Comparison of ENCODE assay signal across 16 cellular contexts in the genomic region with DNA sequence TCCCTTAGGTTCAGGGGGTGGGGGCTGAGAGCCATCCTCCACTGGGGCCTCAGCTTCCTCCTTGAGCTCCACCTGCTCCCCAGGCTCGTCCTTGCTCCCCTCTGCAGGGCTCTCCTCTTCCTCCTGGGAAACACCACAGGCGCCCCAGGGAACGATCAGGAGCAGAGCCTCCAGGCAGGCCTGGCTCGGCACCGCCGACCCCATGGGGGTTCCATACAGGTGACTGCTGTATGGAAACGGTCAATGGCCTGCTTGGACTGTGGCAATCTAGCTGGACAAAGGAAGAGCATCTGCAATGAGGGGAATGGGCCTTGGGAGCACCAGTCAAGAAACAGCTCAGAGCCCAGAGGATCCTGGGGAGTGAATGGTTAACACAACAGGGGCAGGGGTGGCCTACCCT. TPM values are rescaled to one million over a fixed set of nuclear protein-coding genes. Genes with fewer than 3 reads are reported as not detected.
DNase-seq lines count a peak whose midpoint lies in the region; ATAC-seq, FAIRE-seq and TF ChIP-seq lines count a peak whose summit lies in the region.
"Had no signal": no experiment of that assay in that cellular context is flagged by ENCODE, and none has a peak within 500 bp of the region (broad histone marks: within the 10 kb centered on the region; RNA-seq: fewer than 3 reads in every experiment).

No MANE protein-coding gene starts in this region.

- H3K4me3 Mint-ChIP-seq in natural killer cell treated with Interleukin-12 subunit alpha and Interleukin-12 subunit beta and Interleukin-15 and Interleukin-18, amount 100 ng/mL, for 72 hours, result no peak overlapping the region
- no peak overlapping the region for H3K4me3 Mint-ChIP-seq in natural killer cell
- H3K4me3 Mint-ChIP-seq: B cell; CD4-positive, alpha-beta T cell; H9 had no signal

- no peak for TF ChIP-seq RAD21 in K562 (CRISPR knock-in tag; conservative IDR thresholded peaks at IDR 0.05 in 1 of 2, IDR thresholded peaks at IDR 0.05 in 1 of 2)

- in situ Hi-C loops in K562 (cut with MboI), result no loop called here

- intact Hi-C loops in natural killer cell (cut with micrococcal nuclease) (no loop called here), K562 (cut with micrococcal nuclease) (no loop called here), colonic mucosa (cut with DNase I) (no loop called here)

- H3K9ac ChIP-seq in K562 (ENCODE audit: insufficient read depth in 1 of 2, low read depth in 2 of 2, low read length in 2 of 2), result no peak overlapping the region
- H3K9ac ChIP-seq in colonic mucosa (ENCODE audit: low read depth in 2 of 2, low read length in 2 of 2), result no peak overlapping the region

- H3K9me1 ChIP-seq in K562 (ENCODE audit: control insufficient read depth, insufficient read depth, low read length), result peaks cover 3% of the 10 kb centered on the region

- H2AFZ ChIP-seq in K562 (ENCODE audit: low read depth, low read length) (no peak overlapping the region), osteoblast (ENCODE audit: low read length) (no peak overlapping the region)

- H3K4me1 ChIP-seq in K562 (replicated peaks in 1 of 2; ENCODE audit: control insufficient read depth in 2 of 2, insufficient read depth in 2 of 2, low read length in 2 of 2), result no peaks in the 10 kb centered on the region
- no peaks in the 10 kb centered on the region for H3K4me1 ChIP-seq in osteoblast (ENCODE audit: insufficient read depth, low read length)
- H3K4me1 ChIP-seq in colonic mucosa, result no peaks in the 10 kb centered on the region

- TF ChIP-seq EP300 in K562 (IDR thresholded peaks at IDR 0.05; ENCODE audit: low read length), result no peak

- FAIRE-seq in K562 (lab: Jason Lieb, UNC), result no peak
- FAIRE-seq: A204.1, GM12878 had no signal

- H3K27ac ChIP-seq in K562 (ENCODE audit: extremely low read depth, low read depth, low read length) (no peak overlapping the region), osteoblast (ENCODE audit: low read depth, low read length) (no peak overlapping the region), colonic mucosa (no peak overlapping the region)

- peaks cover 98% of the 10 kb centered on the region for H3K36me3 ChIP-seq in K562 (ENCODE audit: control insufficient read depth, insufficient read depth, low read length)
- peaks cover 91% of the 10 kb centered on the region for H3K36me3 ChIP-seq in osteoblast (ENCODE audit: insufficient read depth, low read length)
- peaks cover 35% of the 10 kb centered on the region for H3K36me3 ChIP-seq in colonic mucosa

- peak overlapping the region in 1 of 2 donors; percentile 29 for H3K27ac Mint-ChIP-seq in natural killer cell treated with Interleukin-12 subunit alpha and Interleukin-12 subunit beta and Interleukin-15 and Interleukin-18, amount 100 ng/mL, for 72 hours
- peak overlapping the region in 1 of 2 donors; percentile 15 for H3K27ac Mint-ChIP-seq in natural killer cell
- H3K27ac Mint-ChIP-seq: B cell; CD4-positive, alpha-beta T cell; H9 had no signal

- H4K20me1 ChIP-seq in K562 (replicated peaks; ENCODE audit: control insufficient read depth, insufficient read depth, low read length), result no peaks in the 10 kb centered on the region
- peaks cover 10% of the 10 kb centered on the region for H4K20me1 ChIP-seq in osteoblast (ENCODE audit: insufficient read depth, low read length)

- TF ChIP-seq POLR2A in K562 (conservative IDR thresholded peaks at IDR 0.05), result no peak

- peaks cover 31% of the 10 kb centered on the region for H3K36me3 Mint-ChIP-seq in natural killer cell treated with Interleukin-12 subunit alpha and Interleukin-12 subunit beta and Interleukin-15 and Interleukin-18, amount 100 ng/mL, for 72 hours
- peaks cover 35% of the 10 kb centered on the region for H3K36me3 Mint-ChIP-seq in natural killer cell

- peak; percentile 6 for DNase-seq in natural killer cell treated with Interleukin-12 subunit alpha and Interleukin-12 subunit beta and Interleukin-15 and Interleukin-18, amount 100 ng/mL, for 72 hours (ENCODE audit: low spot score)
- DNase-seq in natural killer cell (no peak), K562 (ENCODE audit: extremely low read depth in 1 of 4, low spot score in 3 of 4) (peak in 2 of 4 experiments; percentile 6 to 7), osteoblast (ENCODE audit: insufficient read length, low spot score, missing footprints) (peak; percentile 42), medulla oblongata (ENCODE audit: extremely low spot score) (no peak), colonic mucosa (no peak), T-helper 2 cell (no peak)
- DNase-seq: C1 segment of cervical spinal cord; CD4-positive, alpha-beta T cell; DMS79; GOT3; H9; IMR-90 had no signal

- H3K4me1 Mint-ChIP-seq in natural killer cell treated with Interleukin-12 subunit alpha and Interleukin-12 subunit beta and Interleukin-15 and Interleukin-18, amount 100 ng/mL, for 72 hours (ENCODE audit: low read depth in 2 of 2), result peaks cover 25 to 35% of the 10 kb centered on the region in 2 donors
- peaks cover 12 to 21% of the 10 kb centered on the region in 2 donors for H3K4me1 Mint-ChIP-seq in natural killer cell

- WGBS in K562 (ENCODE audit: insufficient coverage, low coverage, missing lambda C conversion rate), result 100% methylated on average over 6 of the region's 7 CpGs

- H3K4me3 ChIP-seq in K562, result no peak overlapping the region
- H3K4me3 ChIP-seq in osteoblast (ENCODE audit: insufficient read depth, low read length), result no peak overlapping the region
- no peak overlapping the region for H3K4me3 ChIP-seq in colonic mucosa
- H3K4me3 ChIP-seq: GM12878 had no signal

- H3K27me3 ChIP-seq in K562 (ENCODE audit: control insufficient read depth in 2 of 2, insufficient read depth in 2 of 2, low read length in 2 of 2) (no peaks in the 10 kb centered on the region), osteoblast (ENCODE audit: insufficient read depth, low read length) (no peaks in the 10 kb centered on the region), colonic mucosa (no peaks in the 10 kb centered on the region)

- ATAC-seq in natural killer cell treated with Interleukin-12 subunit alpha and Interleukin-12 subunit beta and Interleukin-15 and Interleukin-18, amount 100 ng/mL, for 72 hours, result no peak
- ATAC-seq in natural killer cell, result no peak
- ATAC-seq in K562, result no peak
- ATAC-seq: GM12878 had no signal

- 0 out of 3 replicates have a peak, but pooled peaks cover 1% of the 10 kb centered on the region for H3K79me2 ChIP-seq in K562 (ENCODE audit: control insufficient read depth, insufficient read depth, low read length)
- no peaks in the 10 kb centered on the region for H3K79me2 ChIP-seq in osteoblast (ENCODE audit: insufficient read depth, low read length)

- no TSS peak for BruUV-seq in K562 (replicated peaks; lab: Mats Ljungman, UMichigan)

- CTCF ChIA-PET in K562 (lab: Yijun Ruan, JAX; ENCODE audit: low intra/inter-chr PET ratio), result no interaction called here

- POLR2A ChIA-PET in K562 (lab: Yijun Ruan, JAX), result interaction anchor here (0.6 to 9.3 kb wide), 6 partner anchors 5 to 121 kb away, joined by 3 to 132 read pairs (median 5); partner anchors contain the start of genes HMBS, HYOU1 and VPS11

- H3K4me2 ChIP-seq in K562 (ENCODE audit: insufficient read depth, low read length) (no peak overlapping the region), osteoblast (ENCODE audit: insufficient read depth, low read length) (no peak overlapping the region)

- TF ChIP-seq CTCF in natural killer cell (IDR thresholded peaks at IDR 0.05), result no peak
- TF ChIP-seq CTCF in K562 (IDR thresholded peaks at IDR 0.05 in 2 of 3, conservative IDR thresholded peaks at IDR 0.05 in 1 of 3; ENCODE audit: insufficient read depth in 2 of 3, low read depth in 1 of 3, low read length in 3 of 3), result no peak
- no peak for TF ChIP-seq CTCF in osteoblast (IDR thresholded peaks at IDR 0.05; ENCODE audit: extremely low read depth, low read depth, low read length)
- TF ChIP-seq CTCF in colonic mucosa (IDR thresholded peaks at IDR 0.05), result no peak

- no peaks in the 10 kb centered on the region for H3K9me3 ChIP-seq in K562 (replicated peaks; ENCODE audit: control insufficient read depth, insufficient read depth, low read depth, low read length)
- no peaks in the 10 kb centered on the region for H3K9me3 ChIP-seq in osteoblast (ENCODE audit: low read depth, low read length)
- no peaks in the 10 kb centered on the region for H3K9me3 ChIP-seq in colonic mucosa

- H3K9me3 Mint-ChIP-seq in natural killer cell treated with Interleukin-12 subunit alpha and Interleukin-12 subunit beta and Interleukin-15 and Interleukin-18, amount 100 ng/mL, for 72 hours, result no peaks in the 10 kb centered on the region
- no peaks in the 10 kb centered on the region for H3K9me3 Mint-ChIP-seq in natural killer cell
- H3K9me3 Mint-ChIP-seq: CD4-positive, alpha-beta T cell; H9 had no signal

- H3K27me3 Mint-ChIP-seq in natural killer cell treated with Interleukin-12 subunit alpha and Interleukin-12 subunit beta and Interleukin-15 and Interleukin-18, amount 100 ng/mL, for 72 hours, result no peaks in the 10 kb centered on the region
- H3K27me3 Mint-ChIP-seq in natural killer cell (ENCODE audit: low read depth in 2 of 2), result no peaks in the 10 kb centered on the region
- H3K27me3 Mint-ChIP-seq: B cell; CD4-positive, alpha-beta T cell had no signal

RNA-seq across cellular contexts. Expression of gene HYOU1, which starts 7.9 kb away (rescaled TPM):
- 100 to 1,000 TPM; 259 to 333 TPM for total RNA-seq in natural killer cell treated with Interleukin-12 subunit alpha and Interleukin-12 subunit beta and Interleukin-15 and Interleukin-18, amount 100 ng/mL, for 72 hours
- total RNA-seq in natural killer cell (100 to 1,000 TPM; 114 to 146 (median 123) TPM), K562 (2014; rRNA removed) (128 and 132 TPM in 2 replicates), K562 (2014; rRNA removed; fragmentation: Illumina TruSeq; extraction: Trizol) (95.2 and 104 TPM in 2 replicates), K562 (2015; rRNA removed; fragmentation: Illumina TruSeq; extraction: Trizol) (124 and 125 TPM in 2 replicates), K562 (2021) (193 and 197 TPM in 2 replicates), osteoblast (94.9 and 117 TPM in 2 replicates), colonic mucosa (100 to 1,000 TPM; 120 to 273 TPM)
- 358 and 605 TPM in 2 replicates for total RNA-seq in K562 (2011; cell fraction: chromatin; rRNA removed; ENCODE audit: low replicate concordance)
- 442 and 449 TPM in 2 replicates for total RNA-seq in K562 (2011; cell fraction: nucleolus; rRNA removed)
- 467 and 490 TPM in 2 replicates for total RNA-seq in K562 (2011; cell fraction: nucleoplasm; rRNA removed)
- polyA plus RNA-seq in K562 (2011; rRNA removed) (159 and 196 TPM in 2 replicates), K562 (2014; fragmentation: Illumina TruSeq; extraction: Trizol) (180 and 197 TPM in 2 replicates), K562 (2014; fragmentation: Nextera tagmentation; extraction: Ambion mirVana) (10 to 100 TPM; 19.5 to 46.2 TPM), K562 (2014; rRNA removed) (145 and 151 TPM in 2 replicates)
- 195 and 205 TPM in 2 replicates for polyA plus RNA-seq in K562 (2011; cell fraction: cytosol; rRNA removed)
- polyA plus RNA-seq in K562 (2011; cell fraction: nucleus; rRNA removed), result 158 and 198 TPM in 2 replicates
- polyA plus RNA-seq in K562 (2012), result 135 and 352 TPM in 2 replicates
- polyA minus RNA-seq in K562 (2011; rRNA and poly(A)+ RNA removed), result 167 and 177 TPM in 2 replicates
- 92.7 and 93.6 TPM in 2 replicates for polyA minus RNA-seq in K562 (2011; cell fraction: cytosol; rRNA and poly(A)+ RNA removed)
- polyA minus RNA-seq in K562 (2011; cell fraction: nucleus; rRNA and poly(A)+ RNA removed), result 42.5 and 79.6 TPM in 2 replicates

RNA-seq across cellular contexts. Expression of gene SLC37A4, which starts 18.4 kb away (rescaled TPM):
- 10 to 100 TPM; 20.3 to 32.6 TPM for total RNA-seq in natural killer cell treated with Interleukin-12 subunit alpha and Interleukin-12 subunit beta and Interleukin-15 and Interleukin-18, amount 100 ng/mL, for 72 hours
- total RNA-seq in natural killer cell (1 to 10 TPM; 4.6 to 7.7 (median 6.5) TPM), K562 (2014; rRNA removed) (27.9 and 34.1 TPM in 2 replicates), K562 (2014; rRNA removed; fragmentation: Illumina TruSeq; extraction: Trizol) (34.5 and 35.7 TPM in 2 replicates), K562 (2015; rRNA removed; fragmentation: Illumina TruSeq; extraction: Trizol) (27.9 and 28.2 TPM in 2 replicates), K562 (2021) (48.8 and 49.8 TPM in 2 replicates), osteoblast (13.0 and 14.8 TPM in 2 replicates), colonic mucosa (10 to 100 TPM; 48.9 to 56.4 TPM)
- 93.5 and 200 TPM in 2 replicates for total RNA-seq in K562 (2011; cell fraction: chromatin; rRNA removed; ENCODE audit: low replicate concordance)
- 179 and 193 TPM in 2 replicates for total RNA-seq in K562 (2011; cell fraction: nucleolus; rRNA removed)
- total RNA-seq in K562 (2011; cell fraction: nucleoplasm; rRNA removed), result 133 and 149 TPM in 2 replicates
- polyA plus RNA-seq in K562 (2011; rRNA removed) (73.9 and 87.9 TPM in 2 replicates), K562 (2014; fragmentation: Illumina TruSeq; extraction: Trizol) (54.6 and 55.2 TPM in 2 replicates), K562 (2014; fragmentation: Nextera tagmentation; extraction: Ambion mirVana) (10 to 100 TPM; 24.7 to 40.7 TPM), K562 (2014; rRNA removed) (54.6 and 55.0 TPM in 2 replicates)
- 125 and 133 TPM in 2 replicates for polyA plus RNA-seq in K562 (2011; cell fraction: cytosol; rRNA removed)
- polyA plus RNA-seq in K562 (2011; cell fraction: nucleus; rRNA removed), result 272 and 287 TPM in 2 replicates
- 36.4 and 40.1 TPM in 2 replicates for polyA plus RNA-seq in K562 (2012)
- polyA minus RNA-seq in K562 (2011; rRNA and poly(A)+ RNA removed), result 95.1 and 110 TPM in 2 replicates
- 31.7 and 35.4 TPM in 2 replicates for polyA minus RNA-seq in K562 (2011; cell fraction: cytosol; rRNA and poly(A)+ RNA removed)
- polyA minus RNA-seq in K562 (2011; cell fraction: nucleus; rRNA and poly(A)+ RNA removed), result 44.6 and 66.4 TPM in 2 replicates

RNA-seq across cellular contexts. Expression of gene VPS11, which starts 18.5 kb away (rescaled TPM):
- total RNA-seq in natural killer cell treated with Interleukin-12 subunit alpha and Interleukin-12 subunit beta and Interleukin-15 and Interleukin-18, amount 100 ng/mL, for 72 hours, result 10 to 100 TPM; 34.7 to 42.0 TPM
- total RNA-seq in natural killer cell (100 to 1,000 TPM in 1 of 3 donors, 10 to 100 TPM in 2; 91.4 to 101 (median 91.7) TPM), K562 (2014; rRNA removed) (31.2 and 38.7 TPM in 2 replicates), K562 (2014; rRNA removed; fragmentation: Illumina TruSeq; extraction: Trizol) (20.4 and 23.0 TPM in 2 replicates), K562 (2015; rRNA removed; fragmentation: Illumina TruSeq; extraction: Trizol) (31.3 and 33.5 TPM in 2 replicates), K562 (2021) (25.5 and 28.6 TPM in 2 replicates), osteoblast (35.1 and 37.1 TPM in 2 replicates), colonic mucosa (10 to 100 TPM; 23.0 to 24.1 TPM)
- 48.5 and 85.1 TPM in 2 replicates for total RNA-seq in K562 (2011; cell fraction: chromatin; rRNA removed; ENCODE audit: low replicate concordance)
- 45.9 and 54.7 TPM in 2 replicates for total RNA-seq in K562 (2011; cell fraction: nucleolus; rRNA removed)
- total RNA-seq in K562 (2011; cell fraction: nucleoplasm; rRNA removed), result 43.9 and 49.8 TPM in 2 replicates
- polyA plus RNA-seq in K562 (2011; rRNA removed) (14.1 and 16.7 TPM in 2 replicates), K562 (2014; fragmentation: Illumina TruSeq; extraction: Trizol) (31.1 and 35.5 TPM in 2 replicates), K562 (2014; fragmentation: Nextera tagmentation; extraction: Ambion mirVana) (10 to 100 TPM; 19.7 to 31.6 TPM), K562 (2014; rRNA removed) (24.9 and 27.5 TPM in 2 replicates)
- 19.3 and 19.7 TPM in 2 replicates for polyA plus RNA-seq in K562 (2011; cell fraction: cytosol; rRNA removed)
- polyA plus RNA-seq in K562 (2011; cell fraction: nucleus; rRNA removed), result 37.0 and 59.4 TPM in 2 replicates
- polyA plus RNA-seq in K562 (2012), result 30.8 and 37.2 TPM in 2 replicates
- 20.5 and 26.5 TPM in 2 replicates for polyA minus RNA-seq in K562 (2011; rRNA and poly(A)+ RNA removed)
- polyA minus RNA-seq in K562 (2011; cell fraction: cytosol; rRNA and poly(A)+ RNA removed), result 17.9 and 24.6 TPM in 2 replicates
- polyA minus RNA-seq in K562 (2011; cell fraction: nucleus; rRNA and poly(A)+ RNA removed), result 16.6 and 18.9 TPM in 2 replicates

RNA-seq across cellular contexts. Expression of gene TRAPPC4, which starts 30.5 kb away (rescaled TPM):
- total RNA-seq in natural killer cell treated with Interleukin-12 subunit alpha and Interleukin-12 subunit beta and Interleukin-15 and Interleukin-18, amount 100 ng/mL, for 72 hours, result 10 to 100 TPM; 76.3 to 82.3 TPM
- total RNA-seq in natural killer cell (10 to 100 TPM; 71.4 to 84.5 (median 77.5) TPM), K562 (2014; rRNA removed) (132 and 142 TPM in 2 replicates), K562 (2014; rRNA removed; fragmentation: Illumina TruSeq; extraction: Trizol) (142 and 147 TPM in 2 replicates), K562 (2015; rRNA removed; fragmentation: Illumina TruSeq; extraction: Trizol) (137 and 139 TPM in 2 replicates), K562 (2021) (139 TPM in 2 replicates), osteoblast (42.3 and 48.0 TPM in 2 replicates), colonic mucosa (10 to 100 TPM; 72.6 to 73.2 TPM)
- total RNA-seq in K562 (2011; cell fraction: chromatin; rRNA removed; ENCODE audit: low replicate concordance), result 76.0 and 138 TPM in 2 replicates
- total RNA-seq in K562 (2011; cell fraction: nucleolus; rRNA removed), result 134 and 149 TPM in 2 replicates
- 122 and 136 TPM in 2 replicates for total RNA-seq in K562 (2011; cell fraction: nucleoplasm; rRNA removed)
- polyA plus RNA-seq in K562 (2011; rRNA removed) (205 and 232 TPM in 2 replicates), K562 (2014; fragmentation: Illumina TruSeq; extraction: Trizol) (121 and 127 TPM in 2 replicates), K562 (2014; fragmentation: Nextera tagmentation; extraction: Ambion mirVana) (100 to 1,000 TPM; 455 to 524 TPM), K562 (2014; rRNA removed) (152 and 159 TPM in 2 replicates)
- polyA plus RNA-seq in K562 (2011; cell fraction: cytosol; rRNA removed), result 349 and 363 TPM in 2 replicates
- polyA plus RNA-seq in K562 (2011; cell fraction: nucleus; rRNA removed), result 108 and 126 TPM in 2 replicates
- 139 and 188 TPM in 2 replicates for polyA plus RNA-seq in K562 (2012)
- 121 and 192 TPM in 2 replicates for polyA minus RNA-seq in K562 (2011; rRNA and poly(A)+ RNA removed)
- polyA minus RNA-seq in K562 (2011; cell fraction: cytosol; rRNA and poly(A)+ RNA removed), result 33.1 and 51.2 TPM in 2 replicates
- polyA minus RNA-seq in K562 (2011; cell fraction: nucleus; rRNA and poly(A)+ RNA removed), result 44.2 and 59.3 TPM in 2 replicates

RNA-seq across cellular contexts. Expression of gene RPS25, which starts 30.9 kb away (rescaled TPM):
- total RNA-seq in natural killer cell treated with Interleukin-12 subunit alpha and Interleukin-12 subunit beta and Interleukin-15 and Interleukin-18, amount 100 ng/mL, for 72 hours, result 100 to 1,000 TPM; 711 to 875 TPM
- total RNA-seq in natural killer cell (1,000 to 10,000 TPM in 1 of 3 donors, 100 to 1,000 TPM in 2; 870 to 1,051 (median 887) TPM), K562 (2014; rRNA removed) (1,122 and 1,723 TPM in 2 replicates), K562 (2014; rRNA removed; fragmentation: Illumina TruSeq; extraction: Trizol) (2,419 and 2,437 TPM in 2 replicates), K562 (2015; rRNA removed; fragmentation: Illumina TruSeq; extraction: Trizol) (2,472 and 2,755 TPM in 2 replicates), K562 (2021) (1,553 and 1,702 TPM in 2 replicates), osteoblast (1,078 and 1,259 TPM in 2 replicates), colonic mucosa (100 to 1,000 TPM; 710 to 758 TPM)
- 136 and 201 TPM in 2 replicates for total RNA-seq in K562 (2011; cell fraction: chromatin; rRNA removed; ENCODE audit: low replicate concordance)
- total RNA-seq in K562 (2011; cell fraction: nucleolus; rRNA removed), result 166 and 168 TPM in 2 replicates
- total RNA-seq in K562 (2011; cell fraction: nucleoplasm; rRNA removed), result 272 and 420 TPM in 2 replicates
- polyA plus RNA-seq in K562 (2011; rRNA removed) (1,393 and 1,573 TPM in 2 replicates), K562 (2014; fragmentation: Illumina TruSeq; extraction: Trizol) (2,166 and 3,143 TPM in 2 replicates), K562 (2014; fragmentation: Nextera tagmentation; extraction: Ambion mirVana) (1,000 to 10,000 TPM; 2,471 to 2,886 TPM), K562 (2014; rRNA removed) (2,239 and 5,486 TPM in 2 replicates)
- 686 and 1,751 TPM in 2 replicates for polyA plus RNA-seq in K562 (2011; cell fraction: cytosol; rRNA removed)
- polyA plus RNA-seq in K562 (2011; cell fraction: nucleus; rRNA removed), result 283 and 578 TPM in 2 replicates
- polyA plus RNA-seq in K562 (2012), result 1,761 and 1,841 TPM in 2 replicates
- polyA minus RNA-seq in K562 (2011; rRNA and poly(A)+ RNA removed), result 428 and 580 TPM in 2 replicates
- 641 and 694 TPM in 2 replicates for polyA minus RNA-seq in K562 (2011; cell fraction: cytosol; rRNA and poly(A)+ RNA removed)
- polyA minus RNA-seq in K562 (2011; cell fraction: nucleus; rRNA and poly(A)+ RNA removed), result 60.3 and 141 TPM in 2 replicates

Comparison
In these comparisons a context has a peak if more than half of its experiments do, and no peak if none do; other contexts are left out.
1. DNase-seq: peak in natural killer cell treated with Interleukin-12 subunit alpha and Interleukin-12 subunit beta and Interleukin-15 and Interleukin-18, amount 100 ng/mL, for 72 hours (single experiment) and osteoblast (single experiment); none in natural killer cell (single experiment), medulla oblongata (single experiment), colonic mucosa (single experiment) and T-helper 2 cell (0 of 5).